7 cellular contexts compared by ENCODE assay signal in the genomic region with DNA sequence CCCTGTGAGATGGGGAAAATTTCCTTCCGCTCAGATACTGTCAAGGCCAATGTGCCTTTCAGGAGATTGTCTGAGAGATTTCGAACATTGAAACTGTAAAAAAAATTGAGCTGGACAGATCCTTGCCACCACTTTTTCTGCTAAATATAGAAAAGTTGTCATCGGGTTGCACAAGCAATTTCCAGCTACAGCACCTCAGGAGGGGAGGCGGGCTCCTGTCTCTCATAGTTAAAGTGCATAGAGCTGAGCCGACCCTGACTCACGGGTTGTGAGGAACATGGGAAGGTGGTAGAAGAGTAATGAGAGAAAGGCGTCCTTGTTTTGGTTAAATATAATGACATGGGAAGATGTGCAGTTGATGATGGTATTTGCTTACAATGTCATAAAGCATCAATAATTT.
"Had no signal": no experiment of that assay in that cellular context is flagged by ENCODE, and none has a peak within 500 bp of the region (broad histone marks: within the 10 kb centered on the region; RNA-seq: fewer than 3 reads in every experiment).

No MANE protein-coding gene starts in this region.

- H3K4me3 ChIP-seq: GM23338, HAP-1 had no signal

- H3K36me3 ChIP-seq: HAP-1 had no signal

- H3K4me2 ChIP-seq: GM23338 had no signal

- H2AFZ ChIP-seq: GM23338 had no signal

- FAIRE-seq: HepG2 had no signal

- ATAC-seq: GM23338, HCT116, HepG2 had no signal

- H3K27ac ChIP-seq: HL-60 had no signal

- DNase-seq: H7, HFFc6 had no signal

- H3K9me3 ChIP-seq: HAP-1 had no signal
